Comparison of ENCODE assay signal across 8 cellular contexts in the genomic region with DNA sequence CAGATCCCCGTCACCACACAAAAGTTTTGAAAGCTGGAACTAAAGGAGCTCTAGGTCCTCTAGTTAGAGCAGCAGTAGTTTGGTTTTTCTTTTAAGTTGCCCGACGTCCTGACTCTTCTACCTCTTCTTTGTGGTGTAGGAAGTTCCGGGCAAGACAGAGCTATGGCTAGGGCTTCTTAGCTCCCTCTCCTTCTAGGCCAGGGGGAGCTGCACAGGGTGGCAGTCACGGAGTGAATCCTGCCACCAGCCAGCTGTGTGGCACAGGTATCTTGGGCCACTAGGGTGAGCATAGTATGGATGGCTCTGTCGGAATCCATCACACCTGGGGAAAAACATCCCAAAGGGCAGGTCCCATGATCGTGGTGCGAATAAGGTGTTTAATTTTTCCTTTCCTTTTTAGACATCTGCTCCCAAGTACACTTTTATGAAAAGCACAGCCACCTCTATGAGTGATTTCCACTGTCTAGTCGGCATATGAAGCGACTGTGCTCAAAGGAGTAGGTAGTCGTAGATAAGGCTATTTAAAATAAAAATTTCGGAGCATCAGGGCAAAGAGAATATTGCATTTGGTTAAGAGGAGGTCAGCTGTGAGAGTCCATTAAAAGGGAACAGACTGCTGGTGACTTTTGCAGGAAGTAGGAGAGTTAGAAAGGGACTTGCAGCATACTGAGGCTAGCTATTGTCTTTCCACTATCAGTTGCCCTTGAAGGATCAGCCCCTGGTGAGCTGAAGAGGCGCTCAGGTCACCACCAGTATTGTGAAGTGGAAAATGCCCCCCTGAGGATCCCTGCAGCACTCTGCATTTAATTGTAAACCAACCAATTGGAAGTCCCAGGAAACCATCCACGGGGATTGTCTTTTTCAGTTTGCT. TPM values are rescaled to one million over a fixed set of nuclear protein-coding genes. Genes with fewer than 3 reads are reported as not detected.
DNase-seq lines count a peak whose midpoint lies in the region; ATAC-seq and TF ChIP-seq lines count a peak whose summit lies in the region.

No MANE protein-coding gene starts in this region.

- ATAC-seq in HG03565 (IDR thresholded peaks at IDR 0.05; ENCODE audit: unreplicated experiment) (no peak), GM19397 (IDR thresholded peaks at IDR 0.05; ENCODE audit: unreplicated experiment) (no peak)

- H3K9me2 ChIP-seq in hepatocyte (replicated peaks; ENCODE audit: insufficient read depth), result no peaks in the 10 kb centered on the region

- WGBS in hepatocyte (ENCODE audit: low lambda C conversion rate, missing lambda C conversion rate), result 60% methylated on average over 14 of the region's 14 CpGs

- TF ChIP-seq CTCF in hepatocyte (IDR thresholded peaks at IDR 0.05; ENCODE audit: poor library complexity), result no peak

- H3K27me3 ChIP-seq in hepatocyte (peaks cover 6% of the 10 kb centered on the region), skeletal muscle tissue (ENCODE audit: control insufficient read depth in 3 of 3, insufficient read depth in 3 of 3, low read length in 3 of 3) (no peaks in the 10 kb centered on the region)

- H4K20me1 ChIP-seq in hepatocyte (ENCODE audit: insufficient read depth, poor library complexity, severe bottlenecking), result no peaks in the 10 kb centered on the region

- H3K4me1 ChIP-seq in hepatocyte (ENCODE audit: insufficient read depth) (peaks cover 4% of the 10 kb centered on the region), skeletal muscle tissue (ENCODE audit: control insufficient read depth in 3 of 3, insufficient read depth in 3 of 3, low read length in 3 of 3) (peaks cover 3 to 24% (median 6%) of the 10 kb centered on the region in 3 donors)

- H3K4me3 ChIP-seq in hepatocyte, result peak overlapping the region; percentile 27
- peak overlapping the region in 2 of 3 donors; percentile 30 to 35 for H3K4me3 ChIP-seq in skeletal muscle tissue (ENCODE audit: low read length in 3 of 3)

- H3K4me2 ChIP-seq in hepatocyte, result peak overlapping the region; percentile 95

- H3K9ac ChIP-seq in skeletal muscle tissue (ENCODE audit: low read depth in 1 of 3, low read length in 3 of 3), result no peak overlapping the region

- H3K9me3 ChIP-seq in hepatocyte (ENCODE audit: low read depth), result no peaks in the 10 kb centered on the region
- no peaks in the 10 kb centered on the region for H3K9me3 ChIP-seq in skeletal muscle tissue (ENCODE audit: control insufficient read depth in 3 of 3, low read length in 3 of 3)

- H3K79me2 ChIP-seq in hepatocyte, result peaks cover 54% of the 10 kb centered on the region

- H3K36me3 ChIP-seq in hepatocyte (replicated peaks; ENCODE audit: insufficient read depth, low read depth) (no peaks in the 10 kb centered on the region), skeletal muscle tissue (ENCODE audit: control insufficient read depth in 3 of 3, insufficient read depth in 3 of 3, low read length in 3 of 3) (no peaks in the 10 kb centered on the region)

- H2AFZ ChIP-seq in hepatocyte, result peak overlapping the region; percentile 31

- peak overlapping the region; percentile 80 for H3K27ac ChIP-seq in hepatocyte
- no peak overlapping the region for H3K27ac ChIP-seq in skeletal muscle tissue (ENCODE audit: low read depth, low read length)

- DNase-seq in DMS153 (lab: John Stamatoyannopoulos, UW) (peak; percentile 16), M059J (ENCODE audit: low read depth) (peak; percentile 55), activated T-helper 1 cell treated with Interleukin-2 at 50 U/mL for 16 hours (ENCODE audit: low read depth) (peak; percentile 11), hepatocyte (ENCODE audit: low spot score) (no peak)
- DNase-seq in stimulated activated CD8-positive, alpha-beta memory T cell treated with anti-CD3 and anti-CD28 coated beads, Interleukin-4, amount 100 ng/mL, for 48 hours, result no peak

RNA-seq across cellular contexts. Expression of gene PRKCA, which starts 2.1 kb away (rescaled TPM):
- total RNA-seq in M059J (2014; rRNA removed; shearing (Covaris generic)), result 8.3 and 17.9 TPM in 2 replicates
- total RNA-seq in hepatocyte, result 16.7 and 18.5 TPM in 2 replicates
- 5.9 and 7.3 TPM in 2 replicates for polyA plus RNA-seq in hepatocyte
- total RNA-seq in skeletal muscle tissue, result 2.1 TPM

Comparison
In these comparisons a context has a peak if more than half of its experiments do, and no peak if none do; other contexts are left out.
1. DNase-seq: peak in DMS153 (single experiment), M059J (single experiment) and activated T-helper 1 cell treated with Interleukin-2 at 50 U/mL for 16 hours (single experiment); none in hepatocyte (single experiment) and stimulated activated CD8-positive, alpha-beta memory T cell treated with anti-CD3 and anti-CD28 coated beads, Interleukin-4, amount 100 ng/mL, for 48 hours (single experiment).